ENCODE assay signal across 8 cellular contexts in genomic region chr5:83471405-83472212, GRCh38. TPM values are rescaled to one million over a fixed set of nuclear protein-coding genes. Genes with fewer than 3 reads are reported as not detected.
DNase-seq lines count a peak whose midpoint lies in the region; ATAC-seq and TF ChIP-seq lines count a peak whose summit lies in the region.

Gene VCAN (plus strand): TSS chr5:83471744. CDS start chr5:83483519, 11,775 bp downstream.

- intact Hi-C loops in breast epithelium (cut with DNase I; ENCODE audit: low total_unique reads) (loop anchor here (10.0 kb wide), 1 partner anchor 1637 kb away; no protein-coding TSS in a partner anchor), sigmoid colon (cut with DNase I) (loop anchor here (5.0 kb wide), 3 partner anchors 91 to 1119 kb away; no protein-coding TSS in a partner anchor)

- no peak for TF ChIP-seq EP300 in sigmoid colon (IDR thresholded peaks at IDR 0.05)

- H3K9me3 ChIP-seq in breast epithelium (no peaks in the 10 kb centered on the region), iPS-20b (ENCODE audit: insufficient read depth, low read depth, low read length) (no peaks in the 10 kb centered on the region), sigmoid colon (no peaks in the 10 kb centered on the region)

- H3K4me3 ChIP-seq in breast epithelium, result peak within 1 kb of the TSS; percentile 53 to 71 (median 65)
- H3K4me3 ChIP-seq in iPS-20b (ENCODE audit: low read length), result peak within 1 kb of the TSS; percentile 82
- peak within 1 kb of the TSS; percentile 31 to 51 (median 44) for H3K4me3 ChIP-seq in sigmoid colon

- ATAC-seq in GM21515 (IDR thresholded peaks at IDR 0.05; ENCODE audit: unreplicated experiment), result no peak

- H3K9ac ChIP-seq in iPS-20b (ENCODE audit: low read depth, low read length), result peak within 1 kb of the TSS; percentile 91

- WGBS in sigmoid colon, 2 donors, result 1 to 5% methylated on average over 43 of the region's 43 CpGs

- peaks cover 0 to 35% of the 10 kb centered on the region in 2 donors for H3K27me3 ChIP-seq in breast epithelium
- no peaks in the 10 kb centered on the region for H3K27me3 ChIP-seq in iPS-20b (ENCODE audit: insufficient read depth, low read length)
- H3K27me3 ChIP-seq in sigmoid colon, result peaks cover 0 to 87% (median 37%) of the 10 kb centered on the region in 3 donors

- DNase-seq in GM04504 (ENCODE audit: low read depth) (peak; percentile 62), NCI-H510A treated with DMSO at 0.1 percent for 48 hours (lab: John Stamatoyannopoulos, UW) (peak; percentile 69), breast epithelium (ENCODE audit: low spot score in 2 of 2) (peak in 1 of 2 donors; percentile 24), sigmoid colon (peak; percentile 81), DMS79 treated with DMSO at 0.1 percent for 48 hours (lab: John Stamatoyannopoulos, UW) (no peak), NCI-H1092 treated with DMSO at 0.1 percent for 48 hours (lab: John Stamatoyannopoulos, UW) (no peak)

- no peak for TF ChIP-seq CTCF in breast epithelium (IDR thresholded peaks at IDR 0.05)
- no peak for TF ChIP-seq CTCF in sigmoid colon (IDR thresholded peaks at IDR 0.05)

- TF ChIP-seq POLR2A in breast epithelium (IDR thresholded peaks at IDR 0.05) (no peak), sigmoid colon (IDR thresholded peaks at IDR 0.05) (no peak)

- H3K36me3 ChIP-seq in breast epithelium, result no peaks in the 10 kb centered on the region
- no peaks in the 10 kb centered on the region for H3K36me3 ChIP-seq in iPS-20b (ENCODE audit: insufficient read depth, low read depth, low read length)
- H3K36me3 ChIP-seq in sigmoid colon, result no peaks in the 10 kb centered on the region

- H3K4me1 ChIP-seq in breast epithelium (peaks cover 3 to 9% of the 10 kb centered on the region in 2 donors), iPS-20b (ENCODE audit: insufficient read depth, low read length) (peaks cover 43% of the 10 kb centered on the region), sigmoid colon (peaks cover 0 to 40% (median 33%) of the 10 kb centered on the region in 4 donors)

- H3K27ac ChIP-seq in breast epithelium (peak within 1 kb of the TSS; percentile 64 to 90), iPS-20b (ENCODE audit: low read length) (peak within 1 kb of the TSS; percentile 54), sigmoid colon (peak within 1 kb of the TSS; percentile 66 to 72 (median 70))

RNA-seq across cellular contexts. Expression of gene VCAN, which starts in this region (rescaled TPM):
- total RNA-seq in breast epithelium (100 to 1,000 TPM in 2 of 3 donors, 10 to 100 TPM in 1; 31.6 to 245 (median 138) TPM), sigmoid colon (100 to 1,000 TPM in 1 of 4 donors, 10 to 100 TPM in 3; 37.5 to 115 (median 56.5) TPM)
- 1 to 10 TPM in 2 of 3 donors, under 1 TPM in 1; 0.69 to 6.2 (median 3.0) TPM for polyA plus RNA-seq in sigmoid colon

Comparison
In these comparisons a context has a peak if more than half of its experiments do, and no peak if none do; other contexts are left out.
1. DNase-seq: peak in GM04504 (single experiment), NCI-H510A treated with DMSO at 0.1 percent for 48 hours (single experiment) and sigmoid colon (single experiment); none in DMS79 treated with DMSO at 0.1 percent for 48 hours (single experiment) and NCI-H1092 treated with DMSO at 0.1 percent for 48 hours (single experiment).
2. Peak in every context shown above with its lines, with median percentiles within 50 percentile points of each other: H3K27ac ChIP-seq and H3K4me3 ChIP-seq.